20 cellular contexts compared by ENCODE assay signal in the genomic region with DNA sequence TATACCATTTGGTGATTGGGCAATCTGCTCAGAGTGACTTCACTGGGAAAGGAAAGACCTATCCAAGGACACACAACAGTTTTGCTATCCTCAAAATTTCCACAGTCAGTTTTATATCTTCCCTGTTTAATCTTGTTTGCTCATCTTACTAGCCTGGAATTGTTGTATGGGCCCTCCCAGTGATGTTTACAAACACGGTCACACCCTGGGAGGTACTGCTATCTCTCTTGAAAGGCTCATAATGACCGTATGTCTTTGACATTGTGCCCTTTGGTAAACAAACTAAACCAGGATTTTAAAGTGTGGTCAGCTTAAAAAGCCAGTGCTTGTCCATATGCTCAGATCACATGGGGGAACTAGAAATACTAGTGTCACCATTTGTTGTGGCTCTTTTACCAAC.
DNase-seq lines count a peak whose midpoint lies in the region; ATAC-seq lines count a peak whose summit lies in the region.
"Had no signal": no experiment of that assay in that cellular context is flagged by ENCODE, and none has a peak within 500 bp of the region (broad histone marks: within the 10 kb centered on the region; RNA-seq: fewer than 3 reads in every experiment).

No MANE protein-coding gene starts in this region.

- H3K4me2 ChIP-seq in mesenchymal stem cell (ENCODE audit: low read length, poor library complexity, severe bottlenecking), result no peak overlapping the region
- H3K4me2 ChIP-seq: BLaER1, GM23338 had no signal

- DNase-seq in HuH-7 (ENCODE audit: low spot score) (peak; percentile 12), M059J (ENCODE audit: low read depth) (peak; percentile 50), SJSA1 (ENCODE audit: low read depth in 1 of 2, low spot score in 2 of 2) (peak; percentile 78 to 90), mesenchymal stem cell (peak; percentile 60), AML-193 (lab: John Stamatoyannopoulos, UW) (no peak), hippocampal formation (lab: John Stamatoyannopoulos, UW) (no peak)
- no peak for DNase-seq in activated T-cell treated with anti-CD3 and anti-CD28 coated beads, Interleukin-2, amount 50 U/mL, for 4 hours
- DNase-seq: CD4-positive, alpha-beta memory T cell; DMS153; KG1; NCI-H187 treated with DMSO at 0.1 percent for 48 hours; NCI-H2107; NCI-H446 treated with DMSO at 0.1 percent for 48 hours; NCI-H526 treated with DMSO at 0.1 percent for 48 hours; SJCRH30 had no signal

- no peak overlapping the region for H3K23ac ChIP-seq in mesenchymal stem cell (ENCODE audit: low read length in 2 of 2)

- H2BK120ac ChIP-seq in mesenchymal stem cell (ENCODE audit: low read depth, low read length), result no peak overlapping the region

- no peak overlapping the region for H3K18ac ChIP-seq in mesenchymal stem cell (ENCODE audit: low read depth in 1 of 2, low read length in 2 of 2)

- peaks cover 14% of the 10 kb centered on the region for H3K9me3 Mint-ChIP-seq in activated T-cell treated with anti-CD3 and anti-CD28 coated beads, Interleukin-2, amount 50 U/mL, for 4 hours

- peaks cover 33% of the 10 kb centered on the region for H3K4me1 ChIP-seq in SJSA1 (replicated peaks)
- no peaks in the 10 kb centered on the region for H3K4me1 ChIP-seq in mesenchymal stem cell (ENCODE audit: control insufficient read depth, insufficient read depth, low read depth, low read length)
- H3K4me1 ChIP-seq: BLaER1, SJCRH30 had no signal

- no peak for ATAC-seq in activated T-cell treated with anti-CD3 and anti-CD28 coated beads, Interleukin-2, amount 50 U/mL, for 4 hours
- no peak for ATAC-seq in HG03521 (IDR thresholded peaks at IDR 0.05; ENCODE audit: unreplicated experiment)
- ATAC-seq: GM23338, HCT116 had no signal

- H3K9ac ChIP-seq in mesenchymal stem cell (ENCODE audit: low read length), result no peak overlapping the region
- H3K9ac ChIP-seq: BLaER1 had no signal

- H3K4me3 ChIP-seq in SJSA1 (no peak overlapping the region), mesenchymal stem cell (ENCODE audit: insufficient read depth in 1 of 2, low read depth in 1 of 2, low read length in 2 of 2) (no peak overlapping the region)
- H3K4me3 ChIP-seq: BLaER1, GM23338, SJCRH30 had no signal

- no peaks in the 10 kb centered on the region for H3K79me1 ChIP-seq in mesenchymal stem cell (replicated peaks; ENCODE audit: low read length, poor library complexity, severe bottlenecking)

- no peaks in the 10 kb centered on the region for H3K27me3 Mint-ChIP-seq in activated T-cell treated with anti-CD3 and anti-CD28 coated beads, Interleukin-2, amount 50 U/mL, for 4 hours (ENCODE audit: low read depth)
- H3K27me3 Mint-ChIP-seq: CD4-positive, alpha-beta memory T cell had no signal

- H4K91ac ChIP-seq in mesenchymal stem cell (ENCODE audit: low read length), result no peak overlapping the region

- H2AFZ ChIP-seq in mesenchymal stem cell (ENCODE audit: low read depth, low read length), result no peak overlapping the region
- H2AFZ ChIP-seq: GM23338 had no signal

- H2AK5ac ChIP-seq in mesenchymal stem cell (ENCODE audit: low read length, severe bottlenecking), result no peak overlapping the region

- H2BK15ac ChIP-seq in mesenchymal stem cell (ENCODE audit: low read depth, poor library complexity, severe bottlenecking), result no peak overlapping the region

- H3K4me3 Mint-ChIP-seq in activated T-cell treated with anti-CD3 and anti-CD28 coated beads, Interleukin-2, amount 50 U/mL, for 4 hours, result no peak overlapping the region
- H3K4me3 Mint-ChIP-seq: CD4-positive, alpha-beta memory T cell; GM23338; T-helper 1 cell treated with Interleukin-12 subunit alpha and Interleukin-12 subunit beta and Interleukin-4 antibody, amounts not matched to agents 30 μg/mL and 1 μg/mL, for 36 hours had no signal

- H3K27me3 ChIP-seq in SJSA1 (replicated peaks) (no peaks in the 10 kb centered on the region), mesenchymal stem cell (ENCODE audit: control insufficient read depth in 1 of 2, insufficient read depth in 1 of 2, low read length in 2 of 2) (no peaks in the 10 kb centered on the region)
- H3K27me3 ChIP-seq: BLaER1, SJCRH30 had no signal

- H2BK12ac ChIP-seq in mesenchymal stem cell (ENCODE audit: low read length in 2 of 2), result no peak overlapping the region

- no peak overlapping the region for H3K27ac ChIP-seq in SJSA1
- no peak overlapping the region for H3K27ac ChIP-seq in mesenchymal stem cell (ENCODE audit: low read length, poor library complexity, severe bottlenecking)
- H3K27ac ChIP-seq: BLaER1, SJCRH30 had no signal

- no peaks in the 10 kb centered on the region for H3K4me1 Mint-ChIP-seq in activated T-cell treated with anti-CD3 and anti-CD28 coated beads, Interleukin-2, amount 50 U/mL, for 4 hours (ENCODE audit: low read depth)
- H3K4me1 Mint-ChIP-seq: CD4-positive, alpha-beta memory T cell had no signal

- WGBS in mesenchymal stem cell, result 18% methylated on average over 2 of the region's 2 CpGs

- no peaks in the 10 kb centered on the region for H3K9me3 ChIP-seq in SJSA1 (replicated peaks)
- H3K9me3 ChIP-seq in mesenchymal stem cell (ENCODE audit: control insufficient read depth, low read length), result peaks cover 5% of the 10 kb centered on the region
- H3K9me3 ChIP-seq: BLaER1, SJCRH30 had no signal

- no peak overlapping the region for H3K14ac ChIP-seq in mesenchymal stem cell (ENCODE audit: low read length in 2 of 2)

- no peak overlapping the region for H2BK5ac ChIP-seq in mesenchymal stem cell (ENCODE audit: low read depth, low read length, poor library complexity, severe bottlenecking)

- no peaks in the 10 kb centered on the region for H3K36me3 Mint-ChIP-seq in activated T-cell treated with anti-CD3 and anti-CD28 coated beads, Interleukin-2, amount 50 U/mL, for 4 hours (ENCODE audit: insufficient read depth)
- H3K36me3 Mint-ChIP-seq: CD4-positive, alpha-beta memory T cell had no signal

- no peak overlapping the region for H4K8ac ChIP-seq in mesenchymal stem cell (ENCODE audit: low read length)

- H3K36me3 ChIP-seq in SJSA1 (no peaks in the 10 kb centered on the region), mesenchymal stem cell (ENCODE audit: control insufficient read depth in 1 of 2, insufficient read depth in 2 of 2, low read depth in 1 of 2, low read length in 2 of 2) (no peaks in the 10 kb centered on the region)
- H3K36me3 ChIP-seq: BLaER1, SJCRH30 had no signal

- no peak overlapping the region for H3K4ac ChIP-seq in mesenchymal stem cell (ENCODE audit: low read depth in 1 of 2, low read length in 2 of 2)

Comparison
In these comparisons a context has a peak if more than half of its experiments do, and no peak if none do; other contexts are left out.
1. DNase-seq: peak in HuH-7 (single experiment), M059J (single experiment), SJSA1 (2 of 2) and mesenchymal stem cell (single experiment); none in AML-193 (0 of 2), hippocampal formation (0 of 2) and activated T-cell treated with anti-CD3 and anti-CD28 coated beads, Interleukin-2, amount 50 U/mL, for 4 hours (single experiment).